1 cellular context compared by ENCODE assay signal in genomic region chr10:32346134-32346550, GRCh38.
TF ChIP-seq lines count a peak whose summit lies in the region.

No MANE protein-coding gene starts in this region.

TF ChIP-seq in H1, 55 proteins besides CTCF, POLR2A, EP300 and RAD21 (continued from another document):
- no peak for TF ChIP-seq CHD7 (IDR thresholded peaks at IDR 0.05; ENCODE audit: insufficient replicate concordance, low read length)
- TF ChIP-seq USF2 (IDR thresholded peaks at IDR 0.05; ENCODE audit: low read length), result peak; percentile 92
- TF ChIP-seq TAF1 (IDR thresholded peaks at IDR 0.05; ENCODE audit: low read depth, low read length), result peak; percentile 73
- TF ChIP-seq CHD1 (IDR thresholded peaks at IDR 0.05; ENCODE audit: low read depth, low read length), result no peak
- TF ChIP-seq RNF2 (IDR thresholded peaks at IDR 0.05; ENCODE audit: borderline replicate concordance, low read depth, low read length, missing control alignments, poor library complexity, severe bottlenecking), result no peak
- TF ChIP-seq YY1 (IDR thresholded peaks at IDR 0.05; ENCODE audit: low read depth, low read length), result peak; percentile 97
- TF ChIP-seq KDM4A (IDR thresholded peaks at IDR 0.05; ENCODE audit: low read depth, low read length, severe bottlenecking), result no peak
- TF ChIP-seq RFX5 (IDR thresholded peaks at IDR 0.05; ENCODE audit: borderline replicate concordance, low read depth, low read length), result no peak
- TF ChIP-seq ATF3 (IDR thresholded peaks at IDR 0.05; ENCODE audit: insufficient read depth, low read depth, low read length), result peak; percentile 42; the same call in 1 of the 2 replicates
- TF ChIP-seq BRCA1 (IDR thresholded peaks at IDR 0.05; ENCODE audit: low read depth, low read length), result no peak
- 0 out of 4 replicates have a peak, but pooled peaks of 1 of the 2 experiments have one; percentile 87 for TF ChIP-seq HDAC2 (IDR thresholded peaks at IDR 0.05; ENCODE audit: borderline replicate concordance in 1 of 2, low read depth in 2 of 2, low read length in 2 of 2)
- no peak for TF ChIP-seq CBX8 (IDR thresholded peaks at IDR 0.05; ENCODE audit: borderline replicate concordance, low read depth, low read length)
- TF ChIP-seq EZH2 (IDR thresholded peaks at IDR 0.05; ENCODE audit: low read depth, low read length, severe bottlenecking), result no peak
- peak; percentile 87 for TF ChIP-seq POLR2AphosphoS5 (IDR thresholded peaks at IDR 0.05; ENCODE audit: low read depth, low read length)
- TF ChIP-seq GABPA (IDR thresholded peaks at IDR 0.05; ENCODE audit: borderline replicate concordance, insufficient read depth, low read length), result no peak
- peak; percentile 39; the same call in 1 of the 2 replicates for TF ChIP-seq SP1 (IDR thresholded peaks at IDR 0.05; ENCODE audit: low read depth, low read length)
- peak; percentile 75 for TF ChIP-seq BACH1 (IDR thresholded peaks at IDR 0.05; ENCODE audit: low read length)
- TF ChIP-seq ATF2 (IDR thresholded peaks at IDR 0.05; ENCODE audit: low read length), result no peak
- TF ChIP-seq JUN (IDR thresholded peaks at IDR 0.05; ENCODE audit: low read depth, low read length), result no peak
- no peak for TF ChIP-seq ZNF274 (IDR thresholded peaks at IDR 0.05; ENCODE audit: borderline replicate concordance, extremely low read depth, low read length)
- no peak for TF ChIP-seq SAP30 (IDR thresholded peaks at IDR 0.05; ENCODE audit: insufficient read depth, insufficient replicate concordance, low read length)
- no peak for TF ChIP-seq ASH2L (IDR thresholded peaks at IDR 0.05; ENCODE audit: low read length)
- TF ChIP-seq NANOG (IDR thresholded peaks at IDR 0.05; ENCODE audit: insufficient read depth, low read depth, low read length, poor library complexity, severe bottlenecking), result no peak
- TF ChIP-seq MAX (IDR thresholded peaks at IDR 0.05), result peak; percentile 89
- no peak for TF ChIP-seq RXRA (IDR thresholded peaks at IDR 0.05; ENCODE audit: insufficient read depth, low read depth, low read length)
- TF ChIP-seq SIX5 (IDR thresholded peaks at IDR 0.05; ENCODE audit: low read depth, low read length), result no peak
- peak; percentile 40; the same call in 1 of the 2 replicates for TF ChIP-seq CHD2 (IDR thresholded peaks at IDR 0.05; ENCODE audit: low read length)
- TF ChIP-seq TBP (IDR thresholded peaks at IDR 0.05; ENCODE audit: low read depth, low read length), result peak; percentile 61
- peak; percentile 65 to 76; a peak in 3 of 4 replicates for TF ChIP-seq SIN3A (conservative IDR thresholded peaks at IDR 0.05 in 1 of 2, IDR thresholded peaks at IDR 0.05 in 1 of 2; ENCODE audit: low read depth in 1 of 2, low read length in 2 of 2)
- no peak for TF ChIP-seq KDM5A (IDR thresholded peaks at IDR 0.05; ENCODE audit: low read length)
- TF ChIP-seq TAF7 (optimal IDR thresholded peaks at IDR 0.05; ENCODE audit: borderline replicate concordance, low read depth, low read length), result no peak
- no peak for TF ChIP-seq PHF8 (conservative IDR thresholded peaks at IDR 0.05; ENCODE audit: low read depth, low read length)
- TF ChIP-seq EGR1 (IDR thresholded peaks at IDR 0.05; ENCODE audit: borderline replicate concordance, low read depth, low read length), result peak; percentile 27; the same call in 1 of the 2 replicates
- peak; percentile 54; the same call in 1 of the 2 replicates for TF ChIP-seq KDM1A (IDR thresholded peaks at IDR 0.05; ENCODE audit: borderline replicate concordance, low read length)
- TF ChIP-seq CTBP2 (IDR thresholded peaks at IDR 0.05; ENCODE audit: borderline replicate concordance, insufficient read depth, insufficient read length, low read length), result peak; percentile 34
- no peak for TF ChIP-seq MAFK (IDR thresholded peaks at IDR 0.05; ENCODE audit: low read depth, low read length)
- TF ChIP-seq CREB1 (IDR thresholded peaks at IDR 0.05), result no peak; the same call in 1 of the 2 replicates
